In genomic region chr12:104695453-104696148, GRCh38 we compare ENCODE assay signal across 7 cellular contexts.
DNase-seq lines count a peak whose midpoint lies in the region; ATAC-seq, FAIRE-seq and TF ChIP-seq lines count a peak whose summit lies in the region.

No MANE protein-coding gene starts in this region.

- H3K79me2 ChIP-seq in GM12878 (ENCODE audit: control insufficient read depth, insufficient read depth, low read length), result peaks cover 6% of the 10 kb centered on the region

- CTCF ChIA-PET in GM12878 (lab: Yijun Ruan, JAX), result interaction anchor here (0.6 to 1.7 kb wide), 11 partner anchors 9 to 359 kb away, joined by 3 to 5 read pairs (median 4); no protein-coding TSS in a partner anchor

- H3K9ac ChIP-seq in GM12878 (ENCODE audit: control insufficient read depth, insufficient read depth, low read length), result no peak overlapping the region

- POLR2A ChIA-PET in GM12878 (lab: Charles Lee), result interaction anchor here (0.6 to 2.4 kb wide), 5 partner anchors 10 to 239 kb away, joined by 3 to 10 read pairs (median 4); partner anchors contain the start of gene CHST11

- H3K9me3 ChIP-seq in GM12878 (replicated peaks; ENCODE audit: control insufficient read depth, insufficient read depth, low read length), result peaks cover 3% of the 10 kb centered on the region; the same call in 2 of the 3 replicates

- SMC1A ChIA-PET in GM12878 (lab: Charles Lee; ENCODE audit: uncharacterized antibody, unreplicated experiment), result interaction anchor here (0.7 to 5.4 kb wide), 23 partner anchors 12 to 358 kb away, joined by 3 to 47 read pairs (median 5); no protein-coding TSS in a partner anchor

- peak overlapping the region; percentile 68 for H3K4me2 ChIP-seq in GM12878 (ENCODE audit: control insufficient read depth, insufficient read depth)

- WGBS in GM12878 (ENCODE audit: insufficient coverage, insufficient replicate concordance, low lambda C conversion rate, missing lambda C conversion rate), result 36% methylated on average over 12 of the region's 12 CpGs

- FAIRE-seq in GM19239 (lab: Jason Lieb, UNC), result peak; percentile 84
- FAIRE-seq in GM12878 (lab: Jason Lieb, UNC), result peak; percentile 54

- no TSS peak for BruUV-seq in GM12878 (replicated peaks; lab: Mats Ljungman, UMichigan)

- DNase-seq in GM19239 (ENCODE audit: insufficient read length, low spot score) (no peak), T-helper 22 cell (ENCODE audit: low read depth) (peak; percentile 82), GM12878 (ENCODE audit: low read depth, low spot score) (peak; percentile 73), cerebellum (ENCODE audit: low spot score) (no peak), HK-2 (ENCODE audit: unreplicated experiment) (no peak)
- DNase-seq in stimulated activated CD4-positive, alpha-beta T cell treated with anti-CD3 and anti-CD28 coated beads, Interleukin-15, amount 100 ng/mL, for 24 hours, result peak; percentile 88

- intact Hi-C loops in GM12878 (cut with micrococcal nuclease; ENCODE audit: unreplicated experiment), result no loop called here

- RAD21 ChIA-PET in GM12878 (lab: Charles Lee; ENCODE audit: unreplicated experiment), result interaction anchor here (0.6 to 5.8 kb wide), 26 partner anchors 12 to 357 kb away, joined by 3 to 38 read pairs (median 5); partner anchors contain the start of gene CHST11

- H2AFZ ChIP-seq in GM12878 (ENCODE audit: control insufficient read depth, low read depth, low read length), result no peak overlapping the region; the same call in 1 of the 2 replicates

- no peaks in the 10 kb centered on the region for H4K20me1 ChIP-seq in GM12878 (ENCODE audit: control insufficient read depth, insufficient read depth)

- no peak for TF ChIP-seq POLR2A in GM12878 (IDR thresholded peaks at IDR 0.05; ENCODE audit: low read depth, low read length)

- no peak for TF ChIP-seq RAD21 in GM12878 (IDR thresholded peaks at IDR 0.05; ENCODE audit: insufficient read depth, low read depth, low read length)

- H3K27ac ChIP-seq in GM12878 (ENCODE audit: control insufficient read depth, insufficient read depth), result peak overlapping the region; percentile 58

- H3K4me1 ChIP-seq in GM12878 (ENCODE audit: control insufficient read depth, insufficient read depth, low read length), result peaks cover 42% of the 10 kb centered on the region

- H3K27me3 ChIP-seq in GM12878 (replicated peaks in 1 of 2; ENCODE audit: control insufficient read depth in 2 of 2, insufficient read depth in 2 of 2, low read length in 1 of 2), result no peaks in the 10 kb centered on the region

- ATAC-seq in HG03571 (IDR thresholded peaks at IDR 0.05; ENCODE audit: unreplicated experiment), result peak; percentile 39
- peak; percentile 75 for ATAC-seq in GM12878

- in situ Hi-C loops in GM12878 (cut with MboI), result no loop called here

- no peak for TF ChIP-seq CTCF in GM12878 (IDR thresholded peaks at IDR 0.05 in 2 of 3, conservative IDR thresholded peaks at IDR 0.05 in 1 of 3; ENCODE audit: control insufficient read depth in 2 of 3, extremely low read depth in 1 of 3, insufficient read depth in 1 of 3, low read depth in 3 of 3, low read length in 3 of 3)

- H3K36me3 ChIP-seq in GM12878 (ENCODE audit: control insufficient read depth in 2 of 2, insufficient read depth in 2 of 2, low read length in 1 of 2), result no peaks in the 10 kb centered on the region

- no peak overlapping the region for H3K4me3 ChIP-seq in GM12878

- TF ChIP-seq EP300 in GM12878 (IDR thresholded peaks at IDR 0.05; ENCODE audit: borderline replicate concordance in 1 of 2, control insufficient read depth in 1 of 2, low read depth in 2 of 2, low read length in 2 of 2), result peak; percentile 76 to 78; a peak in 3 of 4 replicates

TF ChIP-seq in GM12878, 131 proteins besides CTCF, POLR2A, EP300 and RAD21 (continues in another document):
- TF ChIP-seq EGR1 (IDR thresholded peaks at IDR 0.05; ENCODE audit: borderline replicate concordance in 1 of 2, low read depth in 2 of 2, low read length in 2 of 2), result peak in 1 of 2 experiments; percentile 80; a peak in 1 of 3 replicates
- TF ChIP-seq YY1 (IDR thresholded peaks at IDR 0.05; ENCODE audit: low read depth, low read length), result no peak
- no peak for TF ChIP-seq NFYA (IDR thresholded peaks at IDR 0.05; ENCODE audit: borderline replicate concordance, low read depth, low read length)
- TF ChIP-seq RB1 (IDR thresholded peaks at IDR 0.05; ENCODE audit: borderline replicate concordance), result no peak
- no peak for TF ChIP-seq USF2 (IDR thresholded peaks at IDR 0.05; ENCODE audit: borderline replicate concordance, low read depth, low read length)
- no peak for TF ChIP-seq IRF5 (IDR thresholded peaks at IDR 0.05; ENCODE audit: borderline replicate concordance)
- TF ChIP-seq BMI1 (IDR thresholded peaks at IDR 0.05; ENCODE audit: borderline replicate concordance), result 0 out of 2 replicates have a peak, but pooled peaks have one; percentile 40
- no peak for TF ChIP-seq CEBPZ (IDR thresholded peaks at IDR 0.05; ENCODE audit: low read depth, low read length)
- peak in 1 of 2 experiments; percentile 78; a peak in 2 of 4 replicates for TF ChIP-seq ETV6 (conservative IDR thresholded peaks at IDR 0.05 in 1 of 2, IDR thresholded peaks at IDR 0.05 in 1 of 2; ENCODE audit: borderline replicate concordance in 1 of 2, low read depth in 1 of 2)

Comparison
In these comparisons a context has a peak if more than half of its experiments do, and no peak if none do; other contexts are left out.
1. DNase-seq: peak in T-helper 22 cell (single experiment), GM12878 (single experiment) and stimulated activated CD4-positive, alpha-beta T cell treated with anti-CD3 and anti-CD28 coated beads, Interleukin-15, amount 100 ng/mL, for 24 hours (single experiment); none in GM19239 (single experiment), cerebellum (single experiment) and HK-2 (single experiment).